ENCODE assay signal across 24 cellular contexts in the genomic region with DNA sequence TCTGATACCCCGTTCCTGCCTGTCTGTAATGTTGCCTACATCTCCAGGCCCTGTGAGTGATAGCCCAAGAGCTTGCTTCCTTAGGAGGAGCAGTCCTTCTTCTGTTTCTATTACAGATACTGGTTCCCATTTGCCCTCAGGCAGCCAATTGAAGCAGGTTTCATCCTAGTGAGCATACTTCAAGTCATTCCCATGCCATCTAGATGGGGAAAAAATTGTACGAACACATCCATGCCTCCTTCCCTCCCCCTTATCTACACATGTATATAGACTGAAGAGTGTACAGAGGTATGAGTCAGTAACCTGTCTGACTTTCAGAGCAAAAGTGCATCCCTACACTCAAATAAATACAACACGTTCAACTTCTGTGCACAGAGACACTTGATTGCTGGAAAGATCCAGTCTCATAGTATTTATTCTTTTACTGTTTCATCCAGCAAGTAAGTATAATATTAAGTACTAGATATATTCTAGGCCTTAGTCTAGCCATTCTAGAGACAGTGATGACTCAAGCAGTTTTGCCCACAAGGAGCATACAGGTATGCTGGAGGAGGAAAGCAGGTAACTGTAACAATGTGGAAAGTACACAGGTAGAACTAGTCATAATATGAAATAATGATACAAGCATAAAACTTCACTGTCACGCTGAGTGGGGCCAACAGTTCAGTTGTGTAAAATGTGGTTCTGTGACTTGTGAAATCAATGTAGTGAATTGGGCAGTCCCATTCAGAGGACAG.
DNase-seq lines count a peak whose midpoint lies in the region; ATAC-seq, FAIRE-seq and TF ChIP-seq lines count a peak whose summit lies in the region.
"Had no signal": no experiment of that assay in that cellular context is flagged by ENCODE, and none has a peak within 500 bp of the region (broad histone marks: within the 10 kb centered on the region; RNA-seq: fewer than 3 reads in every experiment).

No MANE protein-coding gene starts in this region.

- no peak overlapping the region for H3K4me3 Mint-ChIP-seq in CD4-positive, alpha-beta T cell
- H3K4me3 Mint-ChIP-seq in naive B cell = no peak overlapping the region
- H3K4me3 Mint-ChIP-seq in nephron progenitor cell = no peak overlapping the region
- H3K4me3 Mint-ChIP-seq: activated CD4-positive, alpha-beta memory T cell treated with anti-CD3 and anti-CD28 coated beads, Interleukin-2, amount 10 ng/mL, durations not matched to agents 7 days and 5 days; neural crest cell had no signal

- no peaks in the 10 kb centered on the region for H3K27me3 ChIP-seq in CD4-positive, alpha-beta T cell (ENCODE audit: control insufficient read depth, insufficient read depth, low read length)
- H3K27me3 ChIP-seq in Loucy (ENCODE audit: insufficient read depth, low read length, poor library complexity, severe bottlenecking) (no peaks in the 10 kb centered on the region), bronchial epithelial cell (ENCODE audit: control insufficient read depth, insufficient read depth, low read length) (no peaks in the 10 kb centered on the region)
- H3K27me3 ChIP-seq: suprapubic skin, uterus had no signal

- peak overlapping the region; percentile 78 for H3K27ac Mint-ChIP-seq in CD4-positive, alpha-beta T cell
- H3K27ac Mint-ChIP-seq in naive B cell = peak overlapping the region in 4 of 6 donors; percentile 29 to 91 (median 82)
- no peak overlapping the region for H3K27ac Mint-ChIP-seq in nephron progenitor cell
- H3K27ac Mint-ChIP-seq: activated CD4-positive, alpha-beta memory T cell treated with anti-CD3 and anti-CD28 coated beads, Interleukin-2, amount 10 ng/mL, durations not matched to agents 7 days and 5 days had no signal

- no peak for TF ChIP-seq CTCF in CD4-positive, alpha-beta T cell (IDR thresholded peaks at IDR 0.05)
- TF ChIP-seq CTCF in Loucy (conservative IDR thresholded peaks at IDR 0.05; ENCODE audit: low read length) (no peak), bronchial epithelial cell (IDR thresholded peaks at IDR 0.05; ENCODE audit: insufficient read depth, low read length, severe bottlenecking) (no peak), nephron progenitor cell (IDR thresholded peaks at IDR 0.05) (no peak)

- H4K20me1 ChIP-seq in Loucy (ENCODE audit: insufficient read depth, low read length, poor library complexity, severe bottlenecking) = no peaks in the 10 kb centered on the region

- H3K4me3 ChIP-seq in Loucy (ENCODE audit: low read length, poor library complexity, severe bottlenecking) = no peak overlapping the region
- no peak overlapping the region for H3K4me3 ChIP-seq in bronchial epithelial cell (ENCODE audit: low read depth, low read length)
- H3K4me3 ChIP-seq: GM12878, psoas muscle, suprapubic skin, uterus had no signal

- intact Hi-C loops in CD4-positive, alpha-beta T cell (cut with DNase I, micrococcal nuclease) = no loop called here

- no peaks in the 10 kb centered on the region for H3K9me3 Mint-ChIP-seq in CD4-positive, alpha-beta T cell
- no peaks in the 10 kb centered on the region for H3K9me3 Mint-ChIP-seq in naive B cell
- no peaks in the 10 kb centered on the region for H3K9me3 Mint-ChIP-seq in nephron progenitor cell
- H3K9me3 Mint-ChIP-seq: activated CD4-positive, alpha-beta memory T cell treated with anti-CD3 and anti-CD28 coated beads, Interleukin-2, amount 10 ng/mL, durations not matched to agents 7 days and 5 days; neural crest cell had no signal

- no peaks in the 10 kb centered on the region for H3K9me3 ChIP-seq in CD4-positive, alpha-beta T cell (ENCODE audit: control insufficient read depth, low read length)
- no peaks in the 10 kb centered on the region for H3K9me3 ChIP-seq in Loucy (ENCODE audit: insufficient read depth, low read depth, low read length)
- H3K9me3 ChIP-seq: psoas muscle, suprapubic skin, uterus had no signal

- POLR2A ChIA-PET in CD4-positive, alpha-beta T cell (lab: Charles Lee) = no interaction called here

- peaks cover 71% of the 10 kb centered on the region for H3K4me1 Mint-ChIP-seq in CD4-positive, alpha-beta T cell (ENCODE audit: low read depth)
- peaks cover 53 to 70% (median 63%) of the 10 kb centered on the region in 3 donors for H3K4me1 Mint-ChIP-seq in naive B cell
- peaks cover 28% of the 10 kb centered on the region for H3K4me1 Mint-ChIP-seq in nephron progenitor cell

- CTCF ChIA-PET in CD4-positive, alpha-beta T cell (lab: Charles Lee) = no interaction called here

- peaks cover 38% of the 10 kb centered on the region; the same call in 1 of the 2 replicates for H3K36me3 ChIP-seq in Loucy (ENCODE audit: insufficient read depth, low read length)
- H3K36me3 ChIP-seq in bronchial epithelial cell (ENCODE audit: control insufficient read depth, insufficient read depth, low read length) = no peaks in the 10 kb centered on the region
- H3K36me3 ChIP-seq: uterus had no signal

- peaks cover 12% of the 10 kb centered on the region; the same call in 1 of the 2 replicates for H3F3A ChIP-seq in Loucy (ENCODE audit: low read depth)

- H3K4me1 ChIP-seq in Loucy (ENCODE audit: insufficient read depth, low read length, poor library complexity, severe bottlenecking) = peaks cover 56% of the 10 kb centered on the region
- H3K4me1 ChIP-seq: psoas muscle, uterus had no signal

- ATAC-seq in CD4-positive, alpha-beta T cell (ENCODE audit: poor library complexity) = no peak
- no peak for ATAC-seq in naive B cell (ENCODE audit: low read depth in 2 of 2)
- ATAC-seq in HG03095 (IDR thresholded peaks at IDR 0.05; ENCODE audit: unreplicated experiment) = no peak
- ATAC-seq: GM12878, left ventricle myocardium superior, psoas muscle, SK-N-SH treated with all-trans-retinoic acid at 6 μM for 48 hours had no signal

- no peak for DNase-seq in CD4-positive, alpha-beta T cell
- DNase-seq in bronchial epithelial cell (ENCODE audit: low read depth) = peak; percentile 84
- DNase-seq in naive B cell = no peak
- DNase-seq in NCI-H345 (lab: John Stamatoyannopoulos, UW) = no peak
- no peak for DNase-seq in nephron progenitor cell
- no peak for DNase-seq in NCI-H2029 treated with DMSO at 0.1 percent for 48 hours (lab: John Stamatoyannopoulos, UW)
- DNase-seq: activated CD4-positive, alpha-beta memory T cell treated with anti-CD3 and anti-CD28 coated beads, Interleukin-2, amount 10 ng/mL, durations not matched to agents 7 days and 5 days; activated naive CD4-positive, alpha-beta T cell treated with anti-CD3 and anti-CD28 coated beads, Interleukin-2, amount 50 U/mL, for 16 hours; activated T-cell treated with anti-CD3 and anti-CD28 coated beads, Interleukin-2, amount 50 U/mL, for 1 hour; dermis blood vessel endothelial cell; DND-41; foreskin fibroblast; left ventricle myocardium superior; NCI-H524 treated with DMSO at 0.1 percent for 48 hours; psoas muscle; RPMI8226; stimulated activated CD4-positive, alpha-beta T cell treated with anti-CD3 and anti-CD28 coated beads, Interleukin-1b, Interleukin-23, amount 100 ng/mL, for 48 hours; uterus had no signal

- peak overlapping the region; percentile 37 for H3K9ac ChIP-seq in Loucy (ENCODE audit: low read depth, low read length, poor library complexity, severe bottlenecking)

- peak overlapping the region; percentile 67 for H3K4me2 ChIP-seq in Loucy (ENCODE audit: low read depth, low read length, poor library complexity, severe bottlenecking)

- H3K27ac ChIP-seq in CD4-positive, alpha-beta T cell (ENCODE audit: low read depth, low read length) = no peak overlapping the region
- H3K27ac ChIP-seq: psoas muscle, uterus had no signal

- H3K9me2 ChIP-seq in Loucy (replicated peaks; ENCODE audit: low read depth, low read length) = no peaks in the 10 kb centered on the region

- no peak for FAIRE-seq in bronchial epithelial cell (lab: Jason Lieb, UNC)
- FAIRE-seq: GM12878 had no signal

- H2AFZ ChIP-seq in Loucy (ENCODE audit: low read length) = no peak overlapping the region

- peaks cover 56% of the 10 kb centered on the region for H3K36me3 Mint-ChIP-seq in CD4-positive, alpha-beta T cell (ENCODE audit: low read depth)
- H3K36me3 Mint-ChIP-seq in naive B cell = peaks cover 12 to 17% of the 10 kb centered on the region in 2 donors
- H3K36me3 Mint-ChIP-seq in nephron progenitor cell (ENCODE audit: low read depth) = peaks cover 20% of the 10 kb centered on the region

- H3K79me2 ChIP-seq in Loucy (ENCODE audit: insufficient read depth, low read length) = no peaks in the 10 kb centered on the region

- H3K27me3 Mint-ChIP-seq in CD4-positive, alpha-beta T cell = no peaks in the 10 kb centered on the region
- H3K27me3 Mint-ChIP-seq in naive B cell (no peaks in the 10 kb centered on the region), nephron progenitor cell (ENCODE audit: low read depth, poor library complexity) (peaks cover 3% of the 10 kb centered on the region)
- H3K27me3 Mint-ChIP-seq: activated CD4-positive, alpha-beta memory T cell treated with anti-CD3 and anti-CD28 coated beads, Interleukin-2, amount 10 ng/mL, durations not matched to agents 7 days and 5 days had no signal
